In genomic region chr4:68278045-68278444, GRCh38 we compare ENCODE assay signal across 21 cellular contexts. TPM values are rescaled to one million over a fixed set of nuclear protein-coding genes. Genes with fewer than 3 reads are reported as not detected.
DNase-seq lines count a peak whose midpoint lies in the region; ATAC-seq, FAIRE-seq and TF ChIP-seq lines count a peak whose summit lies in the region.
"Had no signal": no experiment of that assay in that cellular context is flagged by ENCODE, and none has a peak within 500 bp of the region (broad histone marks: within the 10 kb centered on the region; RNA-seq: fewer than 3 reads in every experiment).

No MANE protein-coding gene starts in this region.

- no peak overlapping the region for H3K4ac ChIP-seq in H9 (ENCODE audit: low read depth, low read length)

- H3K4me1 Mint-ChIP-seq in H9, result peaks cover 25 to 30% of the 10 kb centered on the region in 2 experiments
- H3K4me1 Mint-ChIP-seq: CD4-positive, CD25-positive, alpha-beta regulatory T cell; CD8-positive, alpha-beta memory T cell had no signal

- peak overlapping the region in 1 of 3 experiments; percentile 11; a peak in 2 of 7 replicates for H3K27ac Mint-ChIP-seq in H9
- H3K27ac Mint-ChIP-seq: CD8-positive, alpha-beta memory T cell had no signal

- H3K27me3 ChIP-seq in H9 (ENCODE audit: insufficient read depth, low read length) (no peaks in the 10 kb centered on the region), bronchial epithelial cell (ENCODE audit: control insufficient read depth, insufficient read depth, low read length) (no peaks in the 10 kb centered on the region)

- WGBS in H9 (ENCODE audit: extremely low coverage, insufficient read length, low lambda C conversion rate), result no CpG with 5 or more reads among the region's 1 CpG

- H3K23me2 ChIP-seq in H9 (ENCODE audit: insufficient read length, low read depth, low read length, poor library complexity, severe bottlenecking), result no peaks in the 10 kb centered on the region

- H3K23ac ChIP-seq in H9 (ENCODE audit: insufficient read length, low read depth, low read length), result no peak overlapping the region

- H2AK5ac ChIP-seq in H9 (ENCODE audit: insufficient read length, low read length), result no peak overlapping the region

- no peak for TF ChIP-seq POLR2A in GM12891 (IDR thresholded peaks at IDR 0.05; ENCODE audit: low read depth, low read length)

- H3K9me3 ChIP-seq in H9 (ENCODE audit: control insufficient read depth, low read depth, low read length), result no peaks in the 10 kb centered on the region
- H3K9me3 ChIP-seq: BE2C had no signal

- no peak overlapping the region for H3K4me2 ChIP-seq in H9 (ENCODE audit: insufficient read depth, insufficient read length, low read length)

- H3K4me3 Mint-ChIP-seq in H9, result no peak overlapping the region
- H3K4me3 Mint-ChIP-seq: CD4-positive, CD25-positive, alpha-beta regulatory T cell; CD8-positive, alpha-beta memory T cell; IgD-negative memory B cell had no signal

- H3K27ac ChIP-seq in H9 (ENCODE audit: insufficient read length, low read depth, low read length) (no peak overlapping the region), epithelial cell of prostate (peak overlapping the region; percentile 23)

- no peak overlapping the region for H4K8ac ChIP-seq in H9 (replicated peaks; ENCODE audit: insufficient read length, low read depth, low read length)

- no peak overlapping the region for H3K56ac ChIP-seq in H9 (ENCODE audit: insufficient read length, low read depth, low read length)

- H3K9ac ChIP-seq in H9 (ENCODE audit: extremely low read depth, insufficient read length, low read length), result no peak overlapping the region

- H4K91ac ChIP-seq in H9 (ENCODE audit: insufficient read length, low read depth, low read length), result no peak overlapping the region

- no peaks in the 10 kb centered on the region for H3K79me1 ChIP-seq in H9 (ENCODE audit: insufficient read depth, low read depth, low read length, poor library complexity, severe bottlenecking)

- H3K79me2 ChIP-seq in H9 (ENCODE audit: insufficient read depth, low read length), result no peaks in the 10 kb centered on the region

- H3K27me3 Mint-ChIP-seq in H9 (ENCODE audit: low read depth), result no peaks in the 10 kb centered on the region
- H3K27me3 Mint-ChIP-seq: IgD-negative memory B cell had no signal

- peak overlapping the region; percentile 56 for H2AFZ ChIP-seq in H9 (ENCODE audit: low read length)

- H3K4me3 ChIP-seq in bronchial epithelial cell (ENCODE audit: low read depth, low read length), result no peak overlapping the region

- no peaks in the 10 kb centered on the region for H3K36me3 ChIP-seq in bronchial epithelial cell (ENCODE audit: control insufficient read depth, insufficient read depth, low read length)
- H3K36me3 ChIP-seq: BE2C had no signal

- no peak overlapping the region for H4K5ac ChIP-seq in H9 (ENCODE audit: insufficient read length, low read depth, low read length)

- H2BK15ac ChIP-seq in H9 (ENCODE audit: low read depth, low read length), result no peak overlapping the region

- H2BK12ac ChIP-seq in H9 (ENCODE audit: insufficient read length, low read depth, low read length), result no peak overlapping the region

- peaks cover 10 to 20% (median 10%) of the 10 kb centered on the region in 3 experiments for H3K36me3 Mint-ChIP-seq in H9 (ENCODE audit: insufficient read depth in 1 of 3, low read depth in 3 of 3)
- H3K36me3 Mint-ChIP-seq: CD4-positive, CD25-positive, alpha-beta regulatory T cell; CD8-positive, alpha-beta memory T cell had no signal

- no peak overlapping the region for H3K18ac ChIP-seq in H9 (ENCODE audit: insufficient read length, low read depth, low read length)

- FAIRE-seq in bronchial epithelial cell (lab: Jason Lieb, UNC) (no peak), GM12891 (lab: Jason Lieb, UNC) (no peak)
- FAIRE-seq: D721Med, G401.6, GM12892, HepG2 had no signal

- no peak overlapping the region for H2BK5ac ChIP-seq in H9 (ENCODE audit: insufficient read length, low read length)

- H4K20me1 ChIP-seq in H9 (ENCODE audit: control insufficient read depth, insufficient read depth, insufficient read length), result no peaks in the 10 kb centered on the region

- H3K14ac ChIP-seq in H9 (ENCODE audit: insufficient read depth, low read length), result no peak overlapping the region

- H2BK120ac ChIP-seq in H9 (ENCODE audit: low read depth, low read length, poor library complexity, severe bottlenecking), result no peak overlapping the region

- ATAC-seq in GM19395 (IDR thresholded peaks at IDR 0.05; ENCODE audit: unreplicated experiment), result no peak
- ATAC-seq: HepG2 had no signal

- H3K4me1 ChIP-seq in H9 (ENCODE audit: insufficient read depth, low read length), result peaks cover 7% of the 10 kb centered on the region; the same call in 1 of the 2 replicates
- H3K4me1 ChIP-seq: BE2C had no signal

- TF ChIP-seq CTCF in H9 (conservative IDR thresholded peaks at IDR 0.05) (no peak), bronchial epithelial cell (IDR thresholded peaks at IDR 0.05; ENCODE audit: insufficient read depth, low read length, severe bottlenecking) (no peak)

- no peak overlapping the region for H2BK20ac ChIP-seq in H9 (ENCODE audit: low read depth, low read length, poor library complexity, severe bottlenecking)

- DNase-seq in H9, result no peak
- peak; percentile 15 for DNase-seq in bronchial epithelial cell (ENCODE audit: low read depth)
- DNase-seq in epithelial cell of prostate (ENCODE audit: low read depth, low spot score), result no peak
- no peak for DNase-seq in NCI-H187 (lab: John Stamatoyannopoulos, UW)
- no peak for DNase-seq in OCI-M1 (lab: John Stamatoyannopoulos, UW)
- DNase-seq in GM12891 (ENCODE audit: insufficient read length, low spot score), result no peak
- DNase-seq: BE2C; C1 segment of cervical spinal cord; CD4-positive, CD25-positive, alpha-beta regulatory T cell; CD8-positive, alpha-beta memory T cell; COR-L47; HCEC 1CT; KBM-7 had no signal

- H3T11ph ChIP-seq in H9 (ENCODE audit: low read length), result no peak overlapping the region

- peaks cover 13 to 14% of the 10 kb centered on the region in 2 experiments for H3K9me3 Mint-ChIP-seq in H9
- H3K9me3 Mint-ChIP-seq: CD4-positive, CD25-positive, alpha-beta regulatory T cell; CD8-positive, alpha-beta memory T cell; IgD-negative memory B cell had no signal

TF ChIP-seq in GM12891, 5 proteins besides CTCF, POLR2A, EP300 and RAD21:
- no peak for TF ChIP-seq SPI1 (IDR thresholded peaks at IDR 0.05; ENCODE audit: low read depth, low read length)
- TF ChIP-seq POLR2AphosphoS5 (IDR thresholded peaks at IDR 0.05; ENCODE audit: low read depth, low read length), result no peak
- no peak for TF ChIP-seq PAX5 (IDR thresholded peaks at IDR 0.05; ENCODE audit: insufficient read depth, low read length, severe bottlenecking)
- TF ChIP-seq TAF1 (IDR thresholded peaks at IDR 0.05; ENCODE audit: low read depth, low read length), result no peak
- no peak for TF ChIP-seq POU2F2 (IDR thresholded peaks at IDR 0.05; ENCODE audit: low read depth, low read length)

RNA-seq across cellular contexts. Expression of gene TMPRSS11B, which starts 32.6 kb away (rescaled TPM):
- total RNA-seq in H9 (2021) (not detected in 2 replicates), bronchial epithelial cell (0.79 and 2.3 TPM in 2 replicates)
- polyA plus RNA-seq in GM12891 (2012; ENCODE audit: low read depth, missing spikeins), result not detected
- total RNA-seq: A172; CD4-positive, CD25-positive, alpha-beta regulatory T cell; CD8-positive, alpha-beta memory T cell; H4; HepG2 had no signal
- polyA plus RNA-seq: CD4-positive, CD25-positive, alpha-beta regulatory T cell; CD8-positive, alpha-beta memory T cell; HepG2; IgD-negative memory B cell had no signal
